Comparison of ENCODE assay signal across 11 cellular contexts in genomic region chr4:41160010-41160789, GRCh38. TPM values are rescaled to one million over a fixed set of nuclear protein-coding genes. Genes with fewer than 3 reads are reported as not detected.
DNase-seq lines count a peak whose midpoint lies in the region; ATAC-seq, FAIRE-seq and TF ChIP-seq lines count a peak whose summit lies in the region.
"Had no signal": no experiment of that assay in that cellular context is flagged by ENCODE, and none has a peak within 500 bp of the region (broad histone marks: within the 10 kb centered on the region; RNA-seq: fewer than 3 reads in every experiment).

No MANE protein-coding gene starts in this region.

- H4K20me1 ChIP-seq in PC-9 (ENCODE audit: insufficient read depth) (no peaks in the 10 kb centered on the region; the same call in 1 of the 2 replicates), endothelial cell of umbilical vein (replicated peaks; ENCODE audit: control insufficient read depth, extremely low read depth, insufficient read depth, low read length) (no peaks in the 10 kb centered on the region)

- no peaks in the 10 kb centered on the region for H3K36me3 Mint-ChIP-seq in CD8-positive, alpha-beta T cell
- no peaks in the 10 kb centered on the region for H3K36me3 Mint-ChIP-seq in activated CD8-positive, alpha-beta T cell treated with anti-CD3 and anti-CD28 coated beads, Interleukin-2, amount 10 ng/mL, durations not matched to agents 7 days and 5 days (ENCODE audit: low read depth)
- H3K36me3 Mint-ChIP-seq: activated naive CD4-positive, alpha-beta T cell treated with anti-CD3 and anti-CD28 coated beads, Interleukin-2, amount 10 ng/mL, durations not matched to agents 7 days and 5 days; CD4-positive, alpha-beta memory T cell had no signal

- H3K9me2 ChIP-seq in PC-9 (ENCODE audit: insufficient read depth): no peaks in the 10 kb centered on the region

- dilution Hi-C loops in endothelial cell of umbilical vein (cut with MboI; ENCODE audit: extremely low pct_ligation_motif_present, low sequenced_read_pairs): no loop called here

- H3K27ac Mint-ChIP-seq in CD8-positive, alpha-beta T cell: no peak overlapping the region
- no peak overlapping the region for H3K27ac Mint-ChIP-seq in activated CD8-positive, alpha-beta T cell treated with anti-CD3 and anti-CD28 coated beads, Interleukin-2, amount 10 ng/mL, durations not matched to agents 7 days and 5 days
- H3K27ac Mint-ChIP-seq: activated naive CD4-positive, alpha-beta T cell treated with anti-CD3 and anti-CD28 coated beads, Interleukin-2, amount 10 ng/mL, durations not matched to agents 7 days and 5 days; CD4-positive, alpha-beta memory T cell had no signal

- H3K4me3 ChIP-seq in PC-9 (no peak overlapping the region; the same call in 1 of the 2 replicates), endothelial cell of umbilical vein (replicated peaks in 1 of 3; ENCODE audit: insufficient read depth in 1 of 3, low read depth in 1 of 3, low read length in 3 of 3) (no peak overlapping the region), suprapubic skin (no peak overlapping the region)
- H3K4me3 ChIP-seq in CD8-positive, alpha-beta T cell (ENCODE audit: low read depth, low read length): no peak overlapping the region

- H3K4me2 ChIP-seq in PC-9: peak overlapping the region; percentile 67
- H3K4me2 ChIP-seq in endothelial cell of umbilical vein (ENCODE audit: insufficient read depth, low read length): peak overlapping the region; percentile 88

- peak; percentile 92 for FAIRE-seq in endothelial cell of umbilical vein (lab: Jason Lieb, UNC)

- peaks cover 27% of the 10 kb centered on the region for H3K4me1 ChIP-seq in PC-9 (replicated peaks; ENCODE audit: insufficient read depth)
- H3K4me1 ChIP-seq in endothelial cell of umbilical vein (ENCODE audit: control insufficient read depth, extremely low read depth, insufficient read depth, low read length): peaks cover 70% of the 10 kb centered on the region
- H3K4me1 ChIP-seq in CD8-positive, alpha-beta T cell (ENCODE audit: insufficient read depth, low read length): no peaks in the 10 kb centered on the region
- peaks cover 19% of the 10 kb centered on the region for H3K4me1 ChIP-seq in suprapubic skin

- H3K4me3 Mint-ChIP-seq in CD8-positive, alpha-beta T cell: no peak overlapping the region
- H3K4me3 Mint-ChIP-seq in activated CD8-positive, alpha-beta T cell treated with anti-CD3 and anti-CD28 coated beads, Interleukin-2, amount 10 ng/mL, durations not matched to agents 7 days and 5 days: no peak overlapping the region
- H3K4me3 Mint-ChIP-seq: activated naive CD4-positive, alpha-beta T cell treated with anti-CD3 and anti-CD28 coated beads, Interleukin-2, amount 10 ng/mL, durations not matched to agents 7 days and 5 days; CD4-positive, alpha-beta memory T cell had no signal

- H3K27me3 Mint-ChIP-seq in CD8-positive, alpha-beta T cell (ENCODE audit: low read depth): peaks cover 6% of the 10 kb centered on the region
- H3K27me3 Mint-ChIP-seq in activated CD8-positive, alpha-beta T cell treated with anti-CD3 and anti-CD28 coated beads, Interleukin-2, amount 10 ng/mL, durations not matched to agents 7 days and 5 days (ENCODE audit: low read depth): no peaks in the 10 kb centered on the region
- H3K27me3 Mint-ChIP-seq: activated naive CD4-positive, alpha-beta T cell treated with anti-CD3 and anti-CD28 coated beads, Interleukin-2, amount 10 ng/mL, durations not matched to agents 7 days and 5 days had no signal

- intact Hi-C loops in PC-9 (cut with micrococcal nuclease; ENCODE audit: unreplicated experiment): loop anchor here (2.0 kb wide), 3 partner anchors 17 to 53 kb away; no protein-coding TSS in a partner anchor
- intact Hi-C loops in endothelial cell of umbilical vein (cut with micrococcal nuclease): loop anchor here (1.0 to 2.0 kb wide), 8 partner anchors 17 to 231 kb away; no protein-coding TSS in a partner anchor
- intact Hi-C loops in CD8-positive, alpha-beta T cell (cut with DNase I, micrococcal nuclease): no loop called here

- peak overlapping the region; percentile 74 for H3K9ac ChIP-seq in endothelial cell of umbilical vein (replicated peaks; ENCODE audit: extremely low read depth, insufficient read depth, low read length)

- no peaks in the 10 kb centered on the region for H3K36me3 ChIP-seq in PC-9 (ENCODE audit: low read depth)
- H3K36me3 ChIP-seq in endothelial cell of umbilical vein (ENCODE audit: control insufficient read depth in 2 of 2, extremely low read depth in 1 of 2, insufficient read depth in 2 of 2, low read length in 2 of 2): no peaks in the 10 kb centered on the region
- H3K36me3 ChIP-seq in CD8-positive, alpha-beta T cell (ENCODE audit: insufficient read depth, low read length): no peaks in the 10 kb centered on the region
- H3K36me3 ChIP-seq in suprapubic skin: no peaks in the 10 kb centered on the region

- POLR2A ChIA-PET in PC-9 (lab: Charles Lee; ENCODE audit: unreplicated experiment) (interaction anchor here (0.6 to 1.4 kb wide), 5 partner anchors 17 to 131 kb away, joined by 3 to 11 read pairs (median 6); partner anchors contain the start of genes APBB2 and UCHL1), endothelial cell of umbilical vein (lab: Charles Lee) (interaction anchor here (0.7 to 2.1 kb wide), 10 partner anchors 9 to 418 kb away, joined by 3 to 17 read pairs (median 5); partner anchors contain the start of gene APBB2)
- POLR2A ChIA-PET in CD8-positive, alpha-beta T cell (lab: Charles Lee): no interaction called here
- POLR2A ChIA-PET in activated CD8-positive, alpha-beta T cell treated with anti-CD3 and anti-CD28 coated beads, Interleukin-2, amount 10 ng/mL, durations not matched to agents 7 days and 5 days (lab: Charles Lee): no interaction called here

- H3K9me3 ChIP-seq in PC-9 (ENCODE audit: insufficient read depth, low read depth) (no peaks in the 10 kb centered on the region), endothelial cell of umbilical vein (replicated peaks; ENCODE audit: control insufficient read depth, insufficient read depth, low read length) (no peaks in the 10 kb centered on the region), suprapubic skin (no peaks in the 10 kb centered on the region)
- no peaks in the 10 kb centered on the region for H3K9me3 ChIP-seq in CD8-positive, alpha-beta T cell (ENCODE audit: low read length)

- H3F3A ChIP-seq in PC-9 (ENCODE audit: insufficient read depth, low read depth): peaks cover 35% of the 10 kb centered on the region

- H3K9me3 Mint-ChIP-seq in CD8-positive, alpha-beta T cell: no peaks in the 10 kb centered on the region
- H3K9me3 Mint-ChIP-seq in activated CD8-positive, alpha-beta T cell treated with anti-CD3 and anti-CD28 coated beads, Interleukin-2, amount 10 ng/mL, durations not matched to agents 7 days and 5 days (ENCODE audit: insufficient read depth): no peaks in the 10 kb centered on the region
- H3K9me3 Mint-ChIP-seq: activated naive CD4-positive, alpha-beta T cell treated with anti-CD3 and anti-CD28 coated beads, Interleukin-2, amount 10 ng/mL, durations not matched to agents 7 days and 5 days had no signal

- CTCF ChIA-PET in PC-9 (lab: Charles Lee) (interaction anchor here (0.7 to 1.2 kb wide), 4 partner anchors 17 to 508 kb away, joined by 3 to 6 read pairs (median 4); partner anchors contain the start of gene APBB2), endothelial cell of umbilical vein (lab: Charles Lee) (interaction anchor here (0.7 to 3.3 kb wide), 25 partner anchors 10 to 252 kb away, joined by 3 to 21 read pairs (median 4); partner anchors contain the start of gene APBB2)
- CTCF ChIA-PET in CD8-positive, alpha-beta T cell (lab: Charles Lee): interaction anchor here (0.6 to 1.2 kb wide), 2 partner anchors 17 to 21 kb away, joined by 3 read pairs; no protein-coding TSS in a partner anchor
- CTCF ChIA-PET in activated CD8-positive, alpha-beta T cell treated with anti-CD3 and anti-CD28 coated beads, Interleukin-2, amount 10 ng/mL, durations not matched to agents 7 days and 5 days (lab: Charles Lee): no interaction called here

- no peak for TF ChIP-seq EP300 in suprapubic skin (IDR thresholded peaks at IDR 0.05)

- H3K4me1 Mint-ChIP-seq in CD8-positive, alpha-beta T cell (ENCODE audit: low read depth): no peaks in the 10 kb centered on the region
- no peaks in the 10 kb centered on the region for H3K4me1 Mint-ChIP-seq in activated CD8-positive, alpha-beta T cell treated with anti-CD3 and anti-CD28 coated beads, Interleukin-2, amount 10 ng/mL, durations not matched to agents 7 days and 5 days (ENCODE audit: low read depth)
- H3K4me1 Mint-ChIP-seq: activated naive CD4-positive, alpha-beta T cell treated with anti-CD3 and anti-CD28 coated beads, Interleukin-2, amount 10 ng/mL, durations not matched to agents 7 days and 5 days; CD4-positive, alpha-beta memory T cell had no signal

- H2AFZ ChIP-seq in PC-9 (no peak overlapping the region), endothelial cell of umbilical vein (ENCODE audit: low read depth, low read length) (no peak overlapping the region)

- WGBS in suprapubic skin: 71% methylated on average over 10 of the region's 10 CpGs

- H3K27me3 ChIP-seq in PC-9 (ENCODE audit: insufficient read depth, low read depth) (no peaks in the 10 kb centered on the region), endothelial cell of umbilical vein (ENCODE audit: control insufficient read depth in 2 of 2, insufficient read depth in 2 of 2, low read length in 2 of 2) (no peaks in the 10 kb centered on the region), suprapubic skin (no peaks in the 10 kb centered on the region)
- no peaks in the 10 kb centered on the region for H3K27me3 ChIP-seq in CD8-positive, alpha-beta T cell (ENCODE audit: insufficient read depth, low read length)

- no peak for ATAC-seq in CD8-positive, alpha-beta T cell
- ATAC-seq in activated CD8-positive, alpha-beta T cell treated with anti-CD3 and anti-CD28 coated beads, Interleukin-2, amount 10 ng/mL, durations not matched to agents 7 days and 5 days: no peak
- no peak for ATAC-seq in HG03442 (IDR thresholded peaks at IDR 0.05; ENCODE audit: unreplicated experiment)

- TF ChIP-seq CTCF in PC-9 (conservative IDR thresholded peaks at IDR 0.05): no peak
- no peak for TF ChIP-seq CTCF in endothelial cell of umbilical vein (IDR thresholded peaks at IDR 0.05; ENCODE audit: extremely low read depth in 1 of 2, insufficient read depth in 1 of 2, low read depth in 1 of 2, low read length in 2 of 2)
- no peak for TF ChIP-seq CTCF in CD8-positive, alpha-beta T cell (IDR thresholded peaks at IDR 0.05)
- no peak for TF ChIP-seq CTCF in suprapubic skin (IDR thresholded peaks at IDR 0.05)

- H3K79me2 ChIP-seq in PC-9 (ENCODE audit: low read depth) (no peaks in the 10 kb centered on the region; the same call in 1 of the 2 replicates), endothelial cell of umbilical vein (ENCODE audit: control insufficient read depth, insufficient read depth, low read length) (peaks cover 74% of the 10 kb centered on the region)

- no peaks in the 10 kb centered on the region for H3K9me1 ChIP-seq in endothelial cell of umbilical vein (replicated peaks; ENCODE audit: control insufficient read depth, extremely low read depth, insufficient read depth, low read length)

- BruUV-seq in PC-9 (replicated peaks; lab: Mats Ljungman, UMichigan) (TSS peak; percentile 98), endothelial cell of umbilical vein (replicated peaks; lab: Mats Ljungman, UMichigan) (TSS peak; percentile 91)

- TF ChIP-seq POLR2A in endothelial cell of umbilical vein (IDR thresholded peaks at IDR 0.05; ENCODE audit: low read depth, low read length) (peak; percentile 71), suprapubic skin (IDR thresholded peaks at IDR 0.05) (no peak)

- in situ Hi-C loops in Caki2 (cut with HindIII; ENCODE audit: low pct_unique_long_range_greater_than_20kb, low sequenced_read_pairs): no loop called here

- DNase-seq in Caki2 (ENCODE audit: low read depth): peak; percentile 6
- DNase-seq in PC-9: peak; percentile 83 to 85
- DNase-seq in endothelial cell of umbilical vein (ENCODE audit: low read depth, low spot score): peak; percentile 98
- DNase-seq in myocyte (ENCODE audit: low read depth): peak; percentile 83
- DNase-seq in CD8-positive, alpha-beta T cell: no peak
- DNase-seq in activated CD8-positive, alpha-beta T cell treated with anti-CD3 and anti-CD28 coated beads, Interleukin-2, amount 10 ng/mL, durations not matched to agents 7 days and 5 days: no peak
- no peak for DNase-seq in suprapubic skin (ENCODE audit: low spot score in 2 of 2)
- DNase-seq: activated naive CD4-positive, alpha-beta T cell treated with anti-CD3 and anti-CD28 coated beads, Interleukin-2, amount 10 ng/mL, durations not matched to agents 7 days and 5 days; CD4-positive, alpha-beta memory T cell; NCI-H1105 had no signal

- H3K27ac ChIP-seq in PC-9: peak overlapping the region; percentile 80
- H3K27ac ChIP-seq in endothelial cell of umbilical vein (ENCODE audit: insufficient read depth, low read depth, low read length): peak overlapping the region; percentile 92
- H3K27ac ChIP-seq in CD8-positive, alpha-beta T cell (ENCODE audit: low read depth, low read length): no peak overlapping the region
- H3K27ac ChIP-seq in suprapubic skin: no peak overlapping the region

RNA-seq across cellular contexts. Expression of gene APBB2, which starts 54.1 kb away (rescaled TPM):
- 19.8 and 24.3 TPM in 2 replicates for total RNA-seq in Caki2 (2014; rRNA removed; shearing (Covaris generic); ENCODE audit: low replicate concordance)
- total RNA-seq in PC-9 (2021) (33.6 and 46.0 TPM in 2 replicates), endothelial cell of umbilical vein (124 and 162 TPM in 2 replicates), myocyte (50.8 and 51.5 TPM in 2 replicates), suprapubic skin (10 to 100 TPM; 42.4 to 95.8 (median 51.3) TPM)
- polyA plus RNA-seq in endothelial cell of umbilical vein: 66.7 and 79.8 TPM in 2 replicates
- polyA plus RNA-seq in endothelial cell of umbilical vein (2011; cell fraction: cytosol; rRNA removed): 76.8 and 80.8 TPM in 2 replicates
- 189 and 206 TPM in 2 replicates for polyA plus RNA-seq in endothelial cell of umbilical vein (2011; cell fraction: nucleus; rRNA removed)
- polyA plus RNA-seq in endothelial cell of umbilical vein (2012): 103 and 128 TPM in 2 replicates
- polyA minus RNA-seq in endothelial cell of umbilical vein: 174 and 191 TPM in 2 replicates
- polyA minus RNA-seq in endothelial cell of umbilical vein (2011; cell fraction: cytosol; rRNA and poly(A)+ RNA removed): 6.2 TPM
- 240 and 313 TPM in 2 replicates for polyA minus RNA-seq in endothelial cell of umbilical vein (2011; cell fraction: nucleus; rRNA and poly(A)+ RNA removed)
- polyA plus RNA-seq in myocyte (2012): 83.0 TPM
- total RNA-seq in CD8-positive, alpha-beta T cell: under 1 TPM in 1 of 2 experiments, not detected in 1; 0.33 TPM
- total RNA-seq in activated CD8-positive, alpha-beta T cell treated with anti-CD3 and anti-CD28 coated beads, Interleukin-2, amount 10 ng/mL, durations not matched to agents 7 days and 5 days: under 1 TPM; 0.53 to 0.57 TPM
- polyA plus RNA-seq: CD4-positive, alpha-beta memory T cell had no signal

Comparison
In these comparisons a context has a peak if more than half of its experiments do, and no peak if none do; other contexts are left out.
1. DNase-seq: peak in Caki2 (single experiment), PC-9 (2 of 2), endothelial cell of umbilical vein (single experiment) and myocyte (single experiment); none in CD8-positive, alpha-beta T cell (0 of 7), activated CD8-positive, alpha-beta T cell treated with anti-CD3 and anti-CD28 coated beads, Interleukin-2, amount 10 ng/mL, durations not matched to agents 7 days and 5 days (single experiment) and suprapubic skin (0 of 2).
2. H3K27ac ChIP-seq: peak in PC-9 (single experiment) and endothelial cell of umbilical vein (single experiment); none in CD8-positive, alpha-beta T cell (single experiment) and suprapubic skin (single experiment).
3. RNA of gene APBB2, which starts 54.1 kb away (total RNA-seq): 124 to 162 TPM in endothelial cell of umbilical vein, 42.4 to 95.8 TPM in suprapubic skin, 50.8 to 51.5 TPM in myocyte, 33.6 to 46.0 TPM in PC-9 and 19.8 to 24.3 TPM in Caki2; 0.53 to 0.57 TPM in activated CD8-positive, alpha-beta T cell treated with anti-CD3 and anti-CD28 coated beads, Interleukin-2, amount 10 ng/mL, durations not matched to agents 7 days and 5 days and 0.33 TPM in CD8-positive, alpha-beta T cell; every median in the first group is over 10 times any median in the second.
4. POLR2A ChIA-PET loops: an anchor here in PC-9 (0.6 to 1.4 kb wide) and endothelial cell of umbilical vein (0.7 to 2.1 kb wide); none called in CD8-positive, alpha-beta T cell and activated CD8-positive, alpha-beta T cell treated with anti-CD3 and anti-CD28 coated beads, Interleukin-2, amount 10 ng/mL, durations not matched to agents 7 days and 5 days.
5. intact Hi-C loops: an anchor here in PC-9 (2.0 kb wide) and endothelial cell of umbilical vein (1.0 to 2.0 kb wide); none called in CD8-positive, alpha-beta T cell.